8 cellular contexts compared by ENCODE assay signal in the genomic region with DNA sequence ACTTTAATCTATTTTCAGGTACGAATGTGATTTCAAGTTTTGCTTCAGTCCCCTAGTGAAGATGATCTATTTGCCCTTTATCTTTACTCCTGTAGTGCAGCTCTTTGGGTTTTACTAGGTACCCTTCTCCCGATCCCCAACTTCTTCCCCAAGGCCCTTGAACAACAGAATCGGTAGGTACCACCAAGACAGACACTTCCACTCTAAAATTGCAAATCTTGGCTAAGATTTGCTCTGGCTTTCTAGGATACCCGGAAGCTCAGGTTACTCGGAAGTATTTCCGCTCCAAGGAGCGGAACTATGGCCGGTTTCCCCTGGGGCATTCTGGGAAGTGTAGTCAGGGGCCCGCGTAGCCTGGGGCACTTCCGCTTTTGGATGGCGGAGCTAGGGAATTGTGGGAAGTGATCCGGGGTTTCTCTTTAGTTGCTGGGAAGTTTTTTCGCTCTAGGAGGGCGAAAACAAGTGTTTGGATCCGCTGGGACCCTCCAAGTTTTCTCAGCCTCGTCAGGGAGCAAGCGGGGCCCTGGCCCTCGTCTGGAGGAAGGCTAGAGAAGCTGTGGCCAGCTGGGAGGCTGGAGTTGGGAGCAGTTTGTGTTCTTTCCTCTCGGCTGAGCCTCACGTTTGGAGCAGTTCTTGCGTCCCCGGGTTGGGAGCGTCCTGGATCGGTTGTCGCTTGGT. TPM values are rescaled to one million over a fixed set of nuclear protein-coding genes. Genes with fewer than 3 reads are reported as not detected.
DNase-seq lines count a peak whose midpoint lies in the region; ATAC-seq and TF ChIP-seq lines count a peak whose summit lies in the region.

No MANE protein-coding gene starts in this region.

- TF ChIP-seq CTCF in AG04450 (IDR thresholded peaks at IDR 0.05; ENCODE audit: low read depth, low read length): no peak

- peaks cover 5% of the 10 kb centered on the region; the same call in 1 of the 2 replicates for H3K9me3 ChIP-seq in AG04450 (ENCODE audit: control insufficient read depth, insufficient read depth, low read length)

- CTCF ChIA-PET in AG04450 (lab: Charles Lee): no interaction called here

- POLR2A ChIA-PET in AG04450 (lab: Yijun Ruan, JAX): interaction anchor here (1.1 kb wide), 1 partner anchor 43 kb away, joined by 6 read pairs; a partner anchor contains a TSS

- H3K4me3 ChIP-seq in AG04450 (ENCODE audit: low read depth, low read length): peak overlapping the region; percentile 92

- DNase-seq in AG04450 (ENCODE audit: low read depth, low spot score): peak; percentile 86
- peak; percentile 87 for DNase-seq in NCI-H446 treated with DMSO at 0.1 percent for 48 hours (lab: John Stamatoyannopoulos, UW)
- DNase-seq in activated CD4-positive, alpha-beta T cell treated with anti-CD3 and anti-CD28 coated beads, Interleukin-2, amount 50 U/mL, for 1 hour: peak; percentile 68
- DNase-seq in cortex of kidney (lab: John Stamatoyannopoulos, UW): peak; percentile 39
- peak; percentile 86 to 93 for DNase-seq in left colon
- DNase-seq in stimulated activated CD4-positive, alpha-beta T cell treated with anti-CD3 and anti-CD28 coated beads, Interleukin-1b, Interleukin-23, amount 100 ng/mL, for 4 hours (ENCODE audit: low read depth in 2 of 2): peak; percentile 67 to 69

- ATAC-seq in GM18909 (IDR thresholded peaks at IDR 0.05; ENCODE audit: poor library complexity, unreplicated experiment): peak; percentile 93
- peak; percentile 90 for ATAC-seq in HG03175 (IDR thresholded peaks at IDR 0.05; ENCODE audit: unreplicated experiment)
- ATAC-seq in left colon: peak; percentile 97

- H3K27ac ChIP-seq in AG04450 (ENCODE audit: low read depth, low read length): peak overlapping the region; percentile 89

- no peaks in the 10 kb centered on the region for H3K27me3 ChIP-seq in AG04450 (ENCODE audit: control insufficient read depth, insufficient read depth, low read length)

- intact Hi-C loops in left colon (cut with DNase I, micrococcal nuclease): loop anchor here in 1 of 2 donors (5.0 kb wide), 1 partner anchor 40 kb away; a partner anchor contains a TSS

RNA-seq across cellular contexts. Expression of a gene that starts 5.1 kb away (rescaled TPM):
- 9.9 and 11.8 TPM in 2 replicates for polyA plus RNA-seq in AG04450 (2011; rRNA removed)
- polyA minus RNA-seq in AG04450 (2011; rRNA and poly(A)+ RNA removed): 15.7 and 21.4 TPM in 2 replicates
- 10 to 100 TPM; 10.1 to 13.5 TPM for total RNA-seq in left colon

RNA-seq across cellular contexts. Expression of a gene that starts 42.4 kb away (rescaled TPM):
- polyA plus RNA-seq in AG04450 (2011; rRNA removed): 30.5 and 36.1 TPM in 2 replicates
- polyA minus RNA-seq in AG04450 (2011; rRNA and poly(A)+ RNA removed): 13.2 and 16.4 TPM in 2 replicates
- total RNA-seq in left colon: 10 to 100 TPM; 16.1 to 20.3 TPM

RNA-seq across cellular contexts. Expression of a gene that starts 52.4 kb away (rescaled TPM):
- polyA plus RNA-seq in AG04450 (2011; rRNA removed): 1.3 and 2.0 TPM in 2 replicates
- polyA minus RNA-seq in AG04450 (2011; rRNA and poly(A)+ RNA removed): 1.6 and 3.0 TPM in 2 replicates
- 1 to 10 TPM; 1.5 to 1.7 TPM for total RNA-seq in left colon

Comparison
In these comparisons a context has a peak if more than half of its experiments do, and no peak if none do; other contexts are left out.
1. Peak in every context shown above with its lines: DNase-seq, ATAC-seq, H3K4me3 ChIP-seq and H3K27ac ChIP-seq.
2. DNase-seq: peak in every context shown above with its lines; median percentile 90 in left colon; 87 in NCI-H446 treated with DMSO at 0.1 percent for 48 hours; 86 in AG04450; 68 in activated CD4-positive, alpha-beta T cell treated with anti-CD3 and anti-CD28 coated beads, Interleukin-2, amount 50 U/mL, for 1 hour; 68 in stimulated activated CD4-positive, alpha-beta T cell treated with anti-CD3 and anti-CD28 coated beads, Interleukin-1b, Interleukin-23, amount 100 ng/mL, for 4 hours; 39 in cortex of kidney.